ENCODE assay signal across 1 cellular context in the genomic region with DNA sequence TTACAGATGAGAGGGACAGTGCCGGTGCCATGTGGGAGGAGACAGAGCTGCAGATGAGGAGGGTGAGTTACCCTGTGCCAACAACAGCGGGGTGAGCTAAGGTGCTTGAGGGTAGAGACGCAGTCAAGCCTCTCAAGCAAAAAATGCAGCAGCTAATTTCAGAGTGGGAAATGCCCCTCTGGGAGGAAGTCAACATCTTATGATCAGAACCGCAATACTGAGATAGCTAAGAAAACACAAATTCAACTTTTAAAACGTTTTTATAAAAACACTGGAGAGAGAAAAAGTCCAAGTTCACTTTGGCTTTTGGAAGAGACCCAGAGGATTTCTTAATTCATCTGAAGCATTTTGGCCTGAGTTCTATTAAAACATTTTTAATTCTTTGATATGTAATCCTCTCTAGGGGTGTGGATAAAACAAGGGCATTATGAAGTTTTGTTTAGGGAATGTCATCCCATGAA.
TF ChIP-seq lines count a peak whose summit lies in the region.

No MANE protein-coding gene starts in this region.

TF ChIP-seq in GM12878, 131 proteins besides CTCF, POLR2A, EP300 and RAD21 (continued from another document):
- no peak for TF ChIP-seq ZBTB40 (IDR thresholded peaks at IDR 0.05; ENCODE audit: borderline replicate concordance)
- TF ChIP-seq SPI1 (IDR thresholded peaks at IDR 0.05; ENCODE audit: borderline replicate concordance, insufficient read depth, low read depth, low read length): peak; percentile 61
- no peak for TF ChIP-seq YBX1 (IDR thresholded peaks at IDR 0.05)
- TF ChIP-seq, protein P1, sequence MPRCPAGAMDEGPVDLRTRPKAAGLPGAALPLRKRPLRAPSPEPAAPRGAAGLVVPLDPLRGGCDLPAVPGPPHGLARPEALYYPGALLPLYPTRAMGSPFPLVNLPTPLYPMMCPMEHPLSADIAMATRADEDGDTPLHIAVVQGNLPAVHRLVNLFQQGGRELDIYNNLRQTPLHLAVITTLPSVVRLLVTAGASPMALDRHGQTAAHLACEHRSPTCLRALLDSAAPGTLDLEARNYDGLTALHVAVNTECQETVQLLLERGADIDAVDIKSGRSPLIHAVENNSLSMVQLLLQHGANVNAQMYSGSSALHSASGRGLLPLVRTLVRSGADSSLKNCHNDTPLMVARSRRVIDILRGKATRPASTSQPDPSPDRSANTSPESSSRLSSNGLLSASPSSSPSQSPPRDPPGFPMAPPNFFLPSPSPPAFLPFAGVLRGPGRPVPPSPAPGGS (IDR thresholded peaks at IDR 0.05; ENCODE audit: borderline replicate concordance, insufficient read depth, low read depth, low read length, poor library complexity, severe bottlenecking): no peak
- no peak for TF ChIP-seq MXI1 (IDR thresholded peaks at IDR 0.05; ENCODE audit: low read depth, low read length)
- no peak for TF ChIP-seq TAF1 (IDR thresholded peaks at IDR 0.05; ENCODE audit: borderline replicate concordance, low read depth, low read length)
- no peak for TF ChIP-seq STAT3 (IDR thresholded peaks at IDR 0.05; ENCODE audit: low read depth, low read length)
- TF ChIP-seq CREM (IDR thresholded peaks at IDR 0.05; ENCODE audit: low read depth): peak; percentile 21; the same call in 1 of the 2 replicates
- 0 out of 2 replicates have a peak, but pooled peaks have one; percentile 21 for TF ChIP-seq MEF2A (IDR thresholded peaks at IDR 0.05; ENCODE audit: insufficient read depth, low read depth, low read length)
- no peak for TF ChIP-seq BACH1 (IDR thresholded peaks at IDR 0.05; ENCODE audit: borderline replicate concordance)
- TF ChIP-seq ATF2 (IDR thresholded peaks at IDR 0.05; ENCODE audit: low read length): peak; percentile 29; the same call in 1 of the 2 replicates
- no peak for TF ChIP-seq IRF4 (IDR thresholded peaks at IDR 0.05; ENCODE audit: low read depth, low read length)
- TF ChIP-seq ATF7 (IDR thresholded peaks at IDR 0.05; ENCODE audit: low read depth): no peak
- TF ChIP-seq EED (IDR thresholded peaks at IDR 0.05; ENCODE audit: low read depth): no peak
- peak; percentile 43; the same call in 1 of the 2 replicates for TF ChIP-seq PAX5 (IDR thresholded peaks at IDR 0.05; ENCODE audit: borderline replicate concordance, low read depth, low read length)
- no peak for TF ChIP-seq EZH2 (IDR thresholded peaks at IDR 0.05; ENCODE audit: borderline replicate concordance, control insufficient read depth, low read depth, low read length)
